21 cellular contexts compared by ENCODE assay signal in genomic region chr1:60541831-60542532, GRCh38.
"Had no signal": no experiment of that assay in that cellular context is flagged by ENCODE, and none has a peak within 500 bp of the region (broad histone marks: within the 10 kb centered on the region; RNA-seq: fewer than 3 reads in every experiment).

No MANE protein-coding gene starts in this region.

- H3K27me3 ChIP-seq: esophagus muscularis mucosa, foreskin keratinocyte, hepatocyte, neural progenitor cell, ovary, suprapubic skin, tibial artery, upper lobe of left lung, uterus had no signal

- H3K9ac ChIP-seq: neural progenitor cell had no signal

- H3K36me3 ChIP-seq: esophagus muscularis mucosa, neural progenitor cell, ovary, suprapubic skin, tibial artery, upper lobe of left lung, uterus had no signal

- H3K4me2 ChIP-seq: hepatocyte, neural progenitor cell, smooth muscle cell had no signal

- H3K9me3 ChIP-seq: ovary, suprapubic skin, uterus had no signal

- H3K79me2 ChIP-seq: hepatocyte had no signal

- H3K4me1 ChIP-seq: foreskin keratinocyte, neural progenitor cell, suprapubic skin, upper lobe of left lung, uterus had no signal

- H2AFZ ChIP-seq: hepatocyte, neural progenitor cell had no signal

- H3K27ac ChIP-seq: epithelial cell of prostate, esophagus muscularis mucosa, foreskin keratinocyte, hepatocyte, neural progenitor cell, ovary, suprapubic skin, tibial artery, upper lobe of left lung, uterus had no signal

- H3K4me3 ChIP-seq: esophagus muscularis mucosa, hepatocyte, neural progenitor cell, ovary, smooth muscle cell, suprapubic skin, tibial artery, upper lobe of left lung, uterus had no signal

- DNase-seq: cortex of kidney; effector memory CD4-positive, alpha-beta T cell; foreskin keratinocyte; head of caudate nucleus; left colon; mammary epithelial cell; nucleus accumbens; ovary; right cardiac atrium; stimulated activated CD4-positive, alpha-beta T cell treated with anti-CD3 and anti-CD28 coated beads, Interleukin-4, amount 100 ng/mL, for 1 hour; stimulated activated CD8-positive, alpha-beta memory T cell treated with anti-CD3 and anti-CD28 coated beads, Interleukin-4, amount 100 ng/mL, for 48 hours; stimulated activated naive CD8-positive, alpha-beta T cell treated with anti-CD3 and anti-CD28 coated beads, Interleukin-15, Interleukin-2, amounts not matched to agents 100 U/mL and 50 U/mL, for 24 hours; tibial artery; upper lobe of left lung; uterus had no signal
